ENCODE assay signal across 1 cellular context in genomic region chr15:76191539-76192244, GRCh38.
TF ChIP-seq lines count a peak whose summit lies in the region.

No MANE protein-coding gene starts in this region.

TF ChIP-seq in K562, 482 proteins besides CTCF, POLR2A, EP300 and RAD21:
- no peak for TF ChIP-seq ZNF41 (CRISPR knock-in tag; conservative IDR thresholded peaks at IDR 0.05)
- TF ChIP-seq ZBED1 (IDR thresholded peaks at IDR 0.05): no peak
- TF ChIP-seq E2F6 (IDR thresholded peaks at IDR 0.05; ENCODE audit: borderline replicate concordance in 1 of 2, extremely low read depth in 1 of 2, insufficient read depth in 1 of 2, insufficient read length in 1 of 2, low read depth in 1 of 2, low read length in 1 of 2, poor library complexity in 1 of 2, severe bottlenecking in 1 of 2): peak in 1 of 2 experiments; percentile 30
- TF ChIP-seq MLX (CRISPR knock-in tag; conservative IDR thresholded peaks at IDR 0.05): no peak
- TF ChIP-seq POLR2G (IDR thresholded peaks at IDR 0.05; ENCODE audit: low read depth, low read length): peak; percentile 31; the same call in 1 of the 2 replicates
- TF ChIP-seq ZBTB33 (CRISPR knock-in tag; IDR thresholded peaks at IDR 0.05): peak; percentile 95
